ENCODE assay signal across 23 cellular contexts in the genomic region with DNA sequence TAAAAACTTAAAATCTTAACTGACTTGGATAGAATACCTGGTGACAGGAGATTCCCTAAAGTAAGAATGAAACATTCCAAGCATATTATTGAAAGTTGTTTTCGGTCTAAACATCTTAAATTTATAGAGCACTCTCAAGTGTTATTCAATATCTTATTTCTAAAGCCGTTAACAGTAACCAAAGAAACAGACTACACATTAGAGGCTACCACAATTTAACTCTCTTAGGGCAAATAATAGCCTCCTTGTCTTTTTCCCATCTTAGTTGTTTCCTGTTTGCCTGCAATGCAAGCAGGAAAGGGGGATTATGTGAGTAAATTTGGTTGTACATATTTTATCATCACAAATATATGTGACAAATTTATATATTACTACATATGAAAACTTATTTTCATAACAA.
"Had no signal": no experiment of that assay in that cellular context is flagged by ENCODE, and none has a peak within 500 bp of the region (broad histone marks: within the 10 kb centered on the region; RNA-seq: fewer than 3 reads in every experiment).

No MANE protein-coding gene starts in this region.

- H3K27ac ChIP-seq: esophagus squamous epithelium, lower lobe of right lung, right lobe of liver, tibial artery, upper lobe of left lung had no signal

- FAIRE-seq: colon, frontal cortex, small intestine, urothelium cell line had no signal

- H3K4me1 ChIP-seq: esophagus squamous epithelium, lower lobe of right lung, right lobe of liver, upper lobe of left lung had no signal

- H3K27me3 ChIP-seq: esophagus squamous epithelium, right lobe of liver, testis, tibial artery, upper lobe of left lung had no signal

- H3K9me3 ChIP-seq: esophagus squamous epithelium, lower lobe of right lung, right lobe of liver, testis, tibial artery, upper lobe of left lung had no signal

- ATAC-seq: left ventricle myocardium superior; lower lobe of right lung; naive thymus-derived CD8-positive, alpha-beta T cell; right lobe of liver; stimulated activated naive B cell treated with anti-CD40 and anti-IgM and Interleukin-4, amounts not matched to agents 10 μg/mL and 1 μg/mL and 100 μg/mL, for 72 hours had no signal

- DNase-seq: cerebellar nuclear complex; effector CD8-positive, alpha-beta T cell; erythroblast; esophagus squamous epithelium; immature natural killer cell; islet precursor cell; kidney glomerular epithelial cell; left ventricle myocardium superior; lower lobe of right lung; naive thymus-derived CD8-positive, alpha-beta T cell; nephron progenitor cell; retina; right lobe of liver; small intestine; stimulated activated CD4-positive, alpha-beta T cell treated with anti-CD3 and anti-CD28 coated beads, Interleukin-15, amount 100 ng/mL, for 24 hours; stimulated activated CD4-positive, alpha-beta T cell treated with anti-CD3 and anti-CD28 coated beads, Interleukin-2, amount 100 ng/mL, for 48 hours; stimulated activated naive B cell treated with anti-CD40 and anti-IgM and Interleukin-4, amounts not matched to agents 10 μg/mL and 1 μg/mL and 100 μg/mL, for 72 hours; testis; tibial artery; upper lobe of left lung had no signal

- H3K4me3 ChIP-seq: esophagus squamous epithelium, lower lobe of right lung, right lobe of liver, testis, tibial artery, upper lobe of left lung had no signal
